In the genomic region with DNA sequence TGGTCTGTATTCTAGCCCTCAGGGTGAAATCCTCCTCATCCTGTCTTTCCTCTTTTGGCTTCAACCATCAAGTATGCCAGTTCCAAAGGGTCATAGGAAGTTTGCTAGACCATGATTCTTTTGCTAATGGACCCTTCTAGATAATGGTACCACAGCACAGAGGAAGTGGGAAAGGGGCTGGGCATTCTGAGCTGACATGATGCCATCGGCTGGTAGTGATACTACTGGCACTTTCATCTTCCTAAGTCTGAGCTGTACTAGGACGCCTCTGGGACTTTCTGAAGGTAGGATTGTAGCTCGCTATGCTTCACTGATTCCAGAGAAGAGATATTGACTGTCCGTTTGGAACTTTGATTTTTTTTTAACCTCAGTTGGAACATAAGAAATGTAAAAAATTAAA, we compare ENCODE assay signal across 15 cellular contexts. TPM values are rescaled to one million over a fixed set of nuclear protein-coding genes. Genes with fewer than 3 reads are reported as not detected.
A peak's percentile ranks its signal among the peaks of the same experiment; 100 is the strongest.
DNase-seq lines count a peak whose midpoint lies in the region; ATAC-seq and TF ChIP-seq lines count a peak whose summit lies in the region.
"Had no signal": no experiment of that assay in that cellular context is flagged by ENCODE, and none has a peak within 500 bp of the region (broad histone marks: within the 10 kb centered on the region; RNA-seq: fewer than 3 reads in every experiment).

No MANE protein-coding gene starts in this region.

- H4K20me1 ChIP-seq in OCI-LY7 (ENCODE audit: insufficient read depth, low read length): no peaks in the 10 kb centered on the region

- H3K9me3 ChIP-seq in spleen (no peaks in the 10 kb centered on the region), OCI-LY7 (ENCODE audit: low read length) (no peaks in the 10 kb centered on the region)
- H3K9me3 ChIP-seq: left ventricle myocardium inferior, prostate gland had no signal

- no peaks in the 10 kb centered on the region for H3K27me3 ChIP-seq in spleen (replicated peaks in 1 of 7)

- 60 to 76% (median 69%) methylated on average over 4 of the region's 4 CpGs for WGBS in spleen, 5 donors

- no peaks in the 10 kb centered on the region for H3K79me2 ChIP-seq in OCI-LY7 (ENCODE audit: insufficient read depth, low read depth, low read length)

- no TSS peak for BruUV-seq in OCI-LY7 (replicated peaks; lab: Mats Ljungman, UMichigan)

- CTCF ChIA-PET in activated CD4-positive, alpha-beta T cell treated with anti-CD3 and anti-CD28 coated beads for 36 hours (lab: Charles Lee): interaction anchor here (0.7 to 1.8 kb wide), 10 partner anchors 9 to 72 kb away, joined by 3 to 9 read pairs (median 4); a partner anchor contains a TSS
- CTCF ChIA-PET in OCI-LY7 (lab: Charles Lee; ENCODE audit: unreplicated experiment): no interaction called here

- intact Hi-C loops in activated CD4-positive, alpha-beta T cell treated with anti-CD3 and anti-CD28 coated beads for 36 hours (cut with DNase I, micrococcal nuclease): loop anchor here (1.0 to 2.0 kb wide), 6 partner anchors 8 to 38 kb away; no protein-coding TSS in a partner anchor
- intact Hi-C loops in activated T-helper 2 cell treated with anti-CD3 and anti-CD28 coated beads, Interferon-gamma antibody, Interleukin-2, Interleukin-4, amounts not matched to agents 10 μg/mL and 5 μg/mL and 100 μg/mL, durations not matched to agents 14 hours and 24 hours and 36 hours (cut with micrococcal nuclease): loop anchor here (1.0 to 2.0 kb wide), 5 partner anchors 8 to 48 kb away; no protein-coding TSS in a partner anchor
- intact Hi-C loops in spleen (cut with DNase I; ENCODE audit: low total_unique reads) (no loop called here), OCI-LY7 (cut with micrococcal nuclease; ENCODE audit: unreplicated experiment) (no loop called here)

- no peaks in the 10 kb centered on the region for H3K9me3 Mint-ChIP-seq in activated CD4-positive, alpha-beta T cell treated with anti-CD3 and anti-CD28 coated beads for 36 hours (ENCODE audit: low read depth)
- H3K9me3 Mint-ChIP-seq in activated T-helper 2 cell treated with anti-CD3 and anti-CD28 coated beads, Interferon-gamma antibody, Interleukin-2, Interleukin-4, amounts not matched to agents 10 μg/mL and 5 μg/mL and 100 μg/mL, durations not matched to agents 14 hours and 24 hours and 36 hours: no peaks in the 10 kb centered on the region

- no peaks in the 10 kb centered on the region for H3K36me3 ChIP-seq in spleen
- no peaks in the 10 kb centered on the region for H3K36me3 ChIP-seq in OCI-LY7 (ENCODE audit: insufficient read depth, low read length)
- H3K36me3 ChIP-seq: left ventricle myocardium inferior, prostate gland had no signal

- no peaks in the 10 kb centered on the region for H3K9me2 ChIP-seq in OCI-LY7 (ENCODE audit: insufficient read depth, low read length)

- TF ChIP-seq CTCF in spleen (IDR thresholded peaks at IDR 0.05 in 8 of 11, conservative IDR thresholded peaks at IDR 0.05 in 3 of 11): no peak
- TF ChIP-seq CTCF in OCI-LY7 (conservative IDR thresholded peaks at IDR 0.05; ENCODE audit: low read length): no peak

- H3K36me3 Mint-ChIP-seq in activated CD4-positive, alpha-beta T cell treated with anti-CD3 and anti-CD28 coated beads for 36 hours (ENCODE audit: low read depth): peaks cover 31% of the 10 kb centered on the region
- peaks cover 54% of the 10 kb centered on the region for H3K36me3 Mint-ChIP-seq in activated T-helper 2 cell treated with anti-CD3 and anti-CD28 coated beads, Interferon-gamma antibody, Interleukin-2, Interleukin-4, amounts not matched to agents 10 μg/mL and 5 μg/mL and 100 μg/mL, durations not matched to agents 14 hours and 24 hours and 36 hours (ENCODE audit: low read depth)

- H3K4me2 ChIP-seq in OCI-LY7 (ENCODE audit: low read length): no peak overlapping the region

- no peak overlapping the region for H3K4me3 ChIP-seq in spleen
- no peak overlapping the region for H3K4me3 ChIP-seq in OCI-LY7 (ENCODE audit: low read depth, low read length, poor library complexity, severe bottlenecking)
- H3K4me3 ChIP-seq: left ventricle myocardium inferior, prostate gland, SK-N-MC had no signal

- peaks cover 16% of the 10 kb centered on the region for H3K27me3 Mint-ChIP-seq in activated CD4-positive, alpha-beta T cell treated with anti-CD3 and anti-CD28 coated beads for 36 hours
- H3K27me3 Mint-ChIP-seq in activated T-helper 2 cell treated with anti-CD3 and anti-CD28 coated beads, Interferon-gamma antibody, Interleukin-2, Interleukin-4, amounts not matched to agents 10 μg/mL and 5 μg/mL and 100 μg/mL, durations not matched to agents 14 hours and 24 hours and 36 hours (ENCODE audit: low read depth): no peaks in the 10 kb centered on the region

- ATAC-seq in activated CD4-positive, alpha-beta T cell treated with anti-CD3 and anti-CD28 coated beads for 36 hours: peak; percentile 75
- ATAC-seq in GM21717 (IDR thresholded peaks at IDR 0.05; ENCODE audit: unreplicated experiment) (peak; percentile 52), HG02759 (IDR thresholded peaks at IDR 0.05; ENCODE audit: unreplicated experiment) (no peak)

- H3K27ac ChIP-seq in spleen: peak overlapping the region in 5 of 8 donors; percentile 13 to 73 (median 53)
- H3K27ac ChIP-seq in OCI-LY7 (ENCODE audit: low read depth, low read length, poor library complexity, severe bottlenecking): no peak overlapping the region
- H3K27ac ChIP-seq: left ventricle myocardium inferior, prostate gland, SK-N-MC had no signal

- H3K27ac Mint-ChIP-seq in activated CD4-positive, alpha-beta T cell treated with anti-CD3 and anti-CD28 coated beads for 36 hours: peak overlapping the region; percentile 62
- H3K27ac Mint-ChIP-seq in activated T-helper 2 cell treated with anti-CD3 and anti-CD28 coated beads, Interferon-gamma antibody, Interleukin-2, Interleukin-4, amounts not matched to agents 10 μg/mL and 5 μg/mL and 100 μg/mL, durations not matched to agents 14 hours and 24 hours and 36 hours: peak overlapping the region; percentile 88

- POLR2A ChIA-PET in activated CD4-positive, alpha-beta T cell treated with anti-CD3 and anti-CD28 coated beads for 36 hours (lab: Charles Lee): interaction anchor here (0.6 to 1.4 kb wide), 7 partner anchors 10 to 288 kb away, joined by 3 to 25 read pairs (median 5); a partner anchor contains a TSS
- POLR2A ChIA-PET in OCI-LY7 (lab: Charles Lee): interaction anchor here (0.7 kb wide), 1 partner anchor 174 kb away, joined by 3 read pairs; no protein-coding TSS in a partner anchor

- H3K4me1 ChIP-seq in spleen (peaks cover 0 to 49% (median 9%) of the 10 kb centered on the region in 6 donors), OCI-LY7 (ENCODE audit: insufficient read depth, low read length, poor library complexity, severe bottlenecking) (no peaks in the 10 kb centered on the region)
- H3K4me1 ChIP-seq: left ventricle myocardium inferior, prostate gland had no signal

- no peak for TF ChIP-seq POLR2A in spleen (IDR thresholded peaks at IDR 0.05)

- peaks cover 70% of the 10 kb centered on the region for H3K4me1 Mint-ChIP-seq in activated CD4-positive, alpha-beta T cell treated with anti-CD3 and anti-CD28 coated beads for 36 hours
- peaks cover 75% of the 10 kb centered on the region for H3K4me1 Mint-ChIP-seq in activated T-helper 2 cell treated with anti-CD3 and anti-CD28 coated beads, Interferon-gamma antibody, Interleukin-2, Interleukin-4, amounts not matched to agents 10 μg/mL and 5 μg/mL and 100 μg/mL, durations not matched to agents 14 hours and 24 hours and 36 hours (ENCODE audit: low read depth)

- H3K4me3 Mint-ChIP-seq in activated CD4-positive, alpha-beta T cell treated with anti-CD3 and anti-CD28 coated beads for 36 hours: peak overlapping the region; percentile 39
- peak overlapping the region; percentile 69 for H3K4me3 Mint-ChIP-seq in activated T-helper 2 cell treated with anti-CD3 and anti-CD28 coated beads, Interferon-gamma antibody, Interleukin-2, Interleukin-4, amounts not matched to agents 10 μg/mL and 5 μg/mL and 100 μg/mL, durations not matched to agents 14 hours and 24 hours and 36 hours (ENCODE audit: low read depth)

- peak; percentile 52 for DNase-seq in activated CD4-positive, alpha-beta T cell treated with anti-CD3 and anti-CD28 coated beads for 36 hours
- no peak for DNase-seq in activated CD4-positive, alpha-beta T cell treated with anti-CD3 and anti-CD28 coated beads for 1 hour
- no peak for DNase-seq in activated T-helper 2 cell treated with anti-CD3 and anti-CD28 coated beads, Interferon-gamma antibody, Interleukin-2, Interleukin-4, amounts not matched to agents 10 μg/mL and 5 μg/mL and 100 μg/mL, durations not matched to agents 14 hours and 24 hours and 36 hours (ENCODE audit: low spot score)
- DNase-seq in spleen: no peak
- no peak for DNase-seq in OCI-LY7 (ENCODE audit: low spot score)
- DNase-seq in NCI-H2196 (lab: John Stamatoyannopoulos, UW; ENCODE audit: unreplicated experiment): no peak
- DNase-seq: hippocampal formation, left ventricle myocardium inferior, NCI-H1105 treated with DMSO at 0.1 percent for 48 hours, NCI-H446 had no signal

- no peak overlapping the region for H2AFZ ChIP-seq in OCI-LY7 (ENCODE audit: low read length)

RNA-seq across cellular contexts. Expression of a gene that starts 11.4 kb away (rescaled TPM):
- 1 to 10 TPM; 3.6 to 4.0 TPM for total RNA-seq in activated CD4-positive, alpha-beta T cell treated with anti-CD3 and anti-CD28 coated beads for 36 hours
- total RNA-seq in activated T-helper 2 cell treated with anti-CD3 and anti-CD28 coated beads, Interferon-gamma antibody, Interleukin-2, Interleukin-4, amounts not matched to agents 10 μg/mL and 5 μg/mL and 100 μg/mL, durations not matched to agents 14 hours and 24 hours and 36 hours: 22.5 and 23.7 TPM in 2 replicates
- total RNA-seq in spleen (1 to 10 TPM; 1.4 to 7.1 (median 3.9) TPM), OCI-LY7 (2022) (not detected in 2 replicates)
- 1 to 10 TPM in 1 of 3 donors, under 1 TPM in 2; 0.44 to 1.0 (median 0.50) TPM for polyA plus RNA-seq in spleen
- total RNA-seq in OCI-LY7 (2014; rRNA removed; shearing (Covaris generic)): not detected in 2 replicates
- total RNA-seq: A172, left ventricle myocardium inferior, prostate gland had no signal

Comparison
In these comparisons a context has a peak if more than half of its experiments do, and no peak if none do; other contexts are left out.
1. intact Hi-C loops: an anchor here in activated CD4-positive, alpha-beta T cell treated with anti-CD3 and anti-CD28 coated beads for 36 hours (1.0 to 2.0 kb wide) and activated T-helper 2 cell treated with anti-CD3 and anti-CD28 coated beads, Interferon-gamma antibody, Interleukin-2, Interleukin-4, amounts not matched to agents 10 μg/mL and 5 μg/mL and 100 μg/mL, durations not matched to agents 14 hours and 24 hours and 36 hours (1.0 to 2.0 kb wide); none called in spleen and OCI-LY7.